ENCODE assay signal across 16 cellular contexts in genomic region chr4:176185068-176185467, GRCh38. TPM values are rescaled to one million over a fixed set of nuclear protein-coding genes. Genes with fewer than 3 reads are reported as not detected.
DNase-seq lines count a peak whose midpoint lies in the region; ATAC-seq and TF ChIP-seq lines count a peak whose summit lies in the region.
"Had no signal": no experiment of that assay in that cellular context is flagged by ENCODE, and none has a peak within 500 bp of the region (broad histone marks: within the 10 kb centered on the region; RNA-seq: fewer than 3 reads in every experiment).

No MANE protein-coding gene starts in this region.

- POLR2A ChIA-PET in SK-N-SH (lab: Yijun Ruan, JAX), result no interaction called here

- TF ChIP-seq CTCF in heart right ventricle (IDR thresholded peaks at IDR 0.05), result no peak
- TF ChIP-seq CTCF in SK-N-SH (IDR thresholded peaks at IDR 0.05), result no peak
- TF ChIP-seq CTCF in fibroblast of pulmonary artery (IDR thresholded peaks at IDR 0.05; ENCODE audit: low read length, missing control alignments), result no peak
- TF ChIP-seq CTCF in thoracic aorta (IDR thresholded peaks at IDR 0.05), result no peak

- H3K9ac ChIP-seq in SK-N-SH, result no peak overlapping the region

- H3K9me3 ChIP-seq in heart right ventricle, result no peaks in the 10 kb centered on the region
- no peaks in the 10 kb centered on the region for H3K9me3 ChIP-seq in SK-N-SH
- no peaks in the 10 kb centered on the region for H3K9me3 ChIP-seq in thoracic aorta
- H3K9me3 ChIP-seq: A549 had no signal

- H4K20me1 ChIP-seq in SK-N-SH (ENCODE audit: insufficient read depth), result no peaks in the 10 kb centered on the region

- no peak overlapping the region for H2AFZ ChIP-seq in SK-N-SH (ENCODE audit: low read depth)

- WGBS in heart right ventricle, 2 donors, result 16 to 20% methylated on average over 1 of the region's 1 CpG
- 20% methylated on average over 1 of the region's 1 CpG for WGBS in SK-N-SH (ENCODE audit: low lambda C conversion rate)

- CTCF ChIA-PET in SK-N-SH (lab: Yijun Ruan, JAX), result no interaction called here

- H3K4me1 ChIP-seq in heart right ventricle (no peaks in the 10 kb centered on the region), SK-N-SH (ENCODE audit: control insufficient read depth in 1 of 2, insufficient read depth in 2 of 2, low read depth in 1 of 2, low read length in 1 of 2) (peaks cover 0 to 4% of the 10 kb centered on the region in 2 experiments; a peak in 2 of 4 replicates), thoracic aorta (ENCODE audit: control insufficient read depth in 1 of 2, low read depth in 2 of 2) (peaks cover 11 to 33% of the 10 kb centered on the region in 2 donors)

- ATAC-seq in heart right ventricle (peak; percentile 43 to 93 (median 74)), Right ventricle myocardium inferior (no peak), thoracic aorta (ENCODE audit: insufficient number of reproducible peaks, low FRiP score, low read depth) (peak; percentile 75), GM21619 (IDR thresholded peaks at IDR 0.05; ENCODE audit: unreplicated experiment) (no peak), GM18873 (IDR thresholded peaks at IDR 0.05; ENCODE audit: low FRiP score, unreplicated experiment) (no peak)

- DNase-seq in heart right ventricle, result no peak
- DNase-seq in Right ventricle myocardium inferior (ENCODE audit: missing footprints), result no peak
- DNase-seq in SK-N-SH, result no peak
- peak; percentile 53 for DNase-seq in fibroblast of pulmonary artery (ENCODE audit: low read depth)
- DNase-seq in thoracic aorta (ENCODE audit: low spot score), result no peak
- no peak for DNase-seq in head of caudate nucleus
- DNase-seq: activated effector memory CD4-positive, alpha-beta T cell treated with Interleukin-2 at 50 U/mL for 16 hours; central memory CD4-positive, alpha-beta T cell; DMS 273 treated with DMSO at 0.1 percent for 48 hours; NCI-H1694; SIG-M5; trophoblast cell had no signal

- H3K27me3 ChIP-seq in heart right ventricle (no peaks in the 10 kb centered on the region), SK-N-SH (ENCODE audit: insufficient read depth) (no peaks in the 10 kb centered on the region), thoracic aorta (replicated peaks; ENCODE audit: insufficient read depth) (no peaks in the 10 kb centered on the region)

- intact Hi-C loops in heart right ventricle (cut with DNase I), result loop anchor here in 1 of 10 donors (5.0 kb wide), 1 partner anchor 137 kb away; no protein-coding TSS in a partner anchor
- intact Hi-C loops in Right ventricle myocardium inferior (cut with DNase I), result no loop called here
- intact Hi-C loops in head of caudate nucleus (cut with DNase I), result no loop called here

- no peaks in the 10 kb centered on the region for H3K79me2 ChIP-seq in SK-N-SH (ENCODE audit: insufficient read depth)

- H3K36me3 ChIP-seq in heart right ventricle, result no peaks in the 10 kb centered on the region
- H3K36me3 ChIP-seq in SK-N-SH (replicated peaks in 1 of 2; ENCODE audit: control insufficient read depth in 1 of 2, insufficient read depth in 2 of 2, low read length in 1 of 2), result no peaks in the 10 kb centered on the region
- H3K36me3 ChIP-seq in thoracic aorta, result no peaks in the 10 kb centered on the region

- peak overlapping the region in 1 of 10 donors; percentile 25 for H3K27ac ChIP-seq in heart right ventricle
- no peak overlapping the region for H3K27ac ChIP-seq in SK-N-SH (ENCODE audit: low read depth in 2 of 2, low read length in 1 of 2)
- peak overlapping the region; percentile 61 to 73 for H3K27ac ChIP-seq in thoracic aorta
- H3K27ac ChIP-seq: A549 had no signal

- H3K9me2 ChIP-seq in SK-N-SH, result no peaks in the 10 kb centered on the region

- no peaks in the 10 kb centered on the region for H3F3A ChIP-seq in SK-N-SH (replicated peaks; ENCODE audit: insufficient read depth)

- no peak overlapping the region for H3K4me3 ChIP-seq in heart right ventricle
- no peak overlapping the region for H3K4me3 ChIP-seq in SK-N-SH (ENCODE audit: low read depth in 2 of 2, low read length in 1 of 2)
- H3K4me3 ChIP-seq in fibroblast of pulmonary artery (replicated peaks; ENCODE audit: low read depth, low read length), result no peak overlapping the region
- H3K4me3 ChIP-seq in thoracic aorta, result no peak overlapping the region
- H3K4me3 ChIP-seq: A549 had no signal

- no peak overlapping the region for H3K4me2 ChIP-seq in SK-N-SH
- H3K4me2 ChIP-seq: A549 had no signal

- no peak for TF ChIP-seq RAD21 in SK-N-SH (IDR thresholded peaks at IDR 0.05; ENCODE audit: low read length)

- no peak for TF ChIP-seq EP300 in SK-N-SH (IDR thresholded peaks at IDR 0.05; ENCODE audit: borderline replicate concordance in 1 of 2, low read depth in 1 of 2, low read length in 1 of 2)

TF ChIP-seq in SK-N-SH, 30 proteins besides CTCF, POLR2A, EP300 and RAD21:
- TF ChIP-seq, protein P1, sequence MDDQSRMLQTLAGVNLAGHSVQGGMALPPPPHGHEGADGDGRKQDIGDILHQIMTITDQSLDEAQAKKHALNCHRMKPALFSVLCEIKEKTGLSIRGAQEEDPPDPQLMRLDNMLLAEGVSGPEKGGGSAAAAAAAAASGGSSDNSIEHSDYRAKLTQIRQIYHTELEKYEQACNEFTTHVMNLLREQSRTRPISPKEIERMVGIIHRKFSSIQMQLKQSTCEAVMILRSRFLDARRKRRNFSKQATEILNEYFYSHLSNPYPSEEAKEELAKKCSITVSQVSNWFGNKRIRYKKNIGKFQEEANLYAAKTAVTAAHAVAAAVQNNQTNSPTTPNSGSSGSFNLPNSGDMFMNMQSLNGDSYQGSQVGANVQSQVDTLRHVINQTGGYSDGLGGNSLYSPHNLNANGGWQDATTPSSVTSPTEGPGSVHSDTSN (IDR thresholded peaks at IDR 0.05), result peak; percentile 6; the same call in 1 of the 2 replicates
- TF ChIP-seq FOSL2 (IDR thresholded peaks at IDR 0.05; ENCODE audit: borderline replicate concordance, low read depth), result 0 out of 2 replicates have a peak, but pooled peaks have one; percentile 4
- TF ChIP-seq, protein P2, sequence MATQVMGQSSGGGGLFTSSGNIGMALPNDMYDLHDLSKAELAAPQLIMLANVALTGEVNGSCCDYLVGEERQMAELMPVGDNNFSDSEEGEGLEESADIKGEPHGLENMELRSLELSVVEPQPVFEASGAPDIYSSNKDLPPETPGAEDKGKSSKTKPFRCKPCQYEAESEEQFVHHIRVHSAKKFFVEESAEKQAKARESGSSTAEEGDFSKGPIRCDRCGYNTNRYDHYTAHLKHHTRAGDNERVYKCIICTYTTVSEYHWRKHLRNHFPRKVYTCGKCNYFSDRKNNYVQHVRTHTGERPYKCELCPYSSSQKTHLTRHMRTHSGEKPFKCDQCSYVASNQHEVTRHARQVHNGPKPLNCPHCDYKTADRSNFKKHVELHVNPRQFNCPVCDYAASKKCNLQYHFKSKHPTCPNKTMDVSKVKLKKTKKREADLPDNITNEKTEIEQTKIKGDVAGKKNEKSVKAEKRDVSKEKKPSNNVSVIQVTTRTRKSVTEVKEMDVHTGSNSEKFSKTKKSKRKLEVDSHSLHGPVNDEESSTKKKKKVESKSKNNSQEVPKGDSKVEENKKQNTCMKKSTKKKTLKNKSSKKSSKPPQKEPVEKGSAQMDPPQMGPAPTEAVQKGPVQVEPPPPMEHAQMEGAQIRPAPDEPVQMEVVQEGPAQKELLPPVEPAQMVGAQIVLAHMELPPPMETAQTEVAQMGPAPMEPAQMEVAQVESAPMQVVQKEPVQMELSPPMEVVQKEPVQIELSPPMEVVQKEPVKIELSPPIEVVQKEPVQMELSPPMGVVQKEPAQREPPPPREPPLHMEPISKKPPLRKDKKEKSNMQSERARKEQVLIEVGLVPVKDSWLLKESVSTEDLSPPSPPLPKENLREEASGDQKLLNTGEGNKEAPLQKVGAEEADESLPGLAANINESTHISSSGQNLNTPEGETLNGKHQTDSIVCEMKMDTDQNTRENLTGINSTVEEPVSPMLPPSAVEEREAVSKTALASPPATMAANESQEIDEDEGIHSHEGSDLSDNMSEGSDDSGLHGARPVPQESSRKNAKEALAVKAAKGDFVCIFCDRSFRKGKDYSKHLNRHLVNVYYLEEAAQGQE (IDR thresholded peaks at IDR 0.05; ENCODE audit: low read depth, low read length), result no peak

RNA-seq across cellular contexts. Expression of gene SPATA4, which starts 10.3 kb away (rescaled TPM):
- total RNA-seq in heart right ventricle (under 1 TPM in 9 of 10 donors, not detected in 1; 0.25 to 0.99 (median 0.49) TPM), Right ventricle myocardium inferior (not detected), thoracic aorta (not detected)
- polyA plus RNA-seq in heart right ventricle (under 1 TPM; 0.16 to 0.37 TPM), SK-N-SH (2012; rRNA removed) (0.21 and 0.34 TPM in 2 replicates)
- 0.17 and 0.23 TPM in 2 replicates for polyA plus RNA-seq in SK-N-SH (2012; cell fraction: cytosol; rRNA removed)
- polyA plus RNA-seq in SK-N-SH (2012; cell fraction: nucleus; rRNA removed), result 0.31 and 0.36 TPM in 2 replicates
- total RNA-seq: osteocyte had no signal

Comparison
In these comparisons a context has a peak if more than half of its experiments do, and no peak if none do; other contexts are left out.
1. ATAC-seq: peak in heart right ventricle (8 of 8) and thoracic aorta (single experiment); none in Right ventricle myocardium inferior (single experiment), GM21619 (single experiment) and GM18873 (single experiment).
2. H3K27ac ChIP-seq: peak in thoracic aorta (2 of 2); none in SK-N-SH (0 of 2).